ENCODE assay signal across 16 cellular contexts in the genomic region with DNA sequence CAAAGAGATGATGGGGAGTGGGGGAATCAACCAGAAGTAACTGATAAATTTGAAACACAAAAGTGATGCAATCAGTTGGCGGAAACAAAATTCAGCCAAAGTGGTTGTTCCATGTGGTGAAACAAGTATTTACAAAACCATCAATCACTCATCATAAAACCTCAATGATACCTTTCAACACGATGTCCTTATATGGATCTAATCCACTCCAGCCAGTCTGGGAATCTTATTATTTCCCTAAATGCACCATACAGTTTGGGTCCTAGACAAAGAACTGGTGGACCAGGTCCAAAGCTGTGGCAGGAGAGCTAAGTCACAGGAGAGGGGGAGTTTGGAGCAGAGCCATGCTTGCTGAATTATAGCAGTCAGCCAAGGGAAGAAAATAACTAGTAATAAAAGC.
DNase-seq lines count a peak whose midpoint lies in the region; ATAC-seq and TF ChIP-seq lines count a peak whose summit lies in the region.
"Had no signal": no experiment of that assay in that cellular context is flagged by ENCODE, and none has a peak within 500 bp of the region (broad histone marks: within the 10 kb centered on the region; RNA-seq: fewer than 3 reads in every experiment).

No MANE protein-coding gene starts in this region.

- H4K20me1 ChIP-seq in fibroblast of lung (ENCODE audit: control insufficient read depth, extremely low read depth, insufficient read depth, low read length), result no peaks in the 10 kb centered on the region

- H3K36me3 ChIP-seq in right atrium auricular region (no peaks in the 10 kb centered on the region), fibroblast of lung (ENCODE audit: control insufficient read depth, insufficient read depth, low read length) (no peaks in the 10 kb centered on the region), aorta (ENCODE audit: control insufficient read depth in 1 of 2, insufficient read depth in 2 of 2, low read length in 1 of 2) (no peaks in the 10 kb centered on the region), spleen (no peaks in the 10 kb centered on the region)
- H3K36me3 ChIP-seq: cardiac muscle cell, esophagus squamous epithelium, MG63, neutrophil had no signal

- WGBS in right cardiac atrium, result 48% methylated on average over 2 of the region's 2 CpGs
- WGBS in aorta, 2 donors, result 14 to 30% methylated on average over 2 of the region's 2 CpGs
- WGBS in spleen, 5 donors, result 57 to 81% (median 62%) methylated on average over 2 of the region's 2 CpGs

- no peak overlapping the region for H3K27ac ChIP-seq in right cardiac atrium (ENCODE audit: low read length)
- no peak overlapping the region for H3K27ac ChIP-seq in right atrium auricular region
- no peak overlapping the region for H3K27ac ChIP-seq in fibroblast of lung (ENCODE audit: insufficient read depth, low read length)
- no peak overlapping the region for H3K27ac ChIP-seq in aorta (ENCODE audit: low read depth in 1 of 2, low read length in 2 of 2)
- no peak overlapping the region for H3K27ac ChIP-seq in spleen
- H3K27ac ChIP-seq: cardiac muscle cell, esophagus squamous epithelium, neutrophil had no signal

- H3K9me3 ChIP-seq in right cardiac atrium (ENCODE audit: control insufficient read depth, low read length), result no peaks in the 10 kb centered on the region
- H3K9me3 ChIP-seq in right atrium auricular region, result no peaks in the 10 kb centered on the region
- H3K9me3 ChIP-seq in fibroblast of lung (ENCODE audit: control insufficient read depth, insufficient read depth, low read depth, low read length), result no peaks in the 10 kb centered on the region
- H3K9me3 ChIP-seq in aorta (ENCODE audit: control insufficient read depth, low read length), result no peaks in the 10 kb centered on the region
- H3K9me3 ChIP-seq in spleen, result no peaks in the 10 kb centered on the region
- H3K9me3 ChIP-seq: esophagus squamous epithelium, MG63, neutrophil had no signal

- H3K4me1 ChIP-seq in right cardiac atrium (ENCODE audit: control insufficient read depth, insufficient read depth, low read length) (no peaks in the 10 kb centered on the region), right atrium auricular region (peaks cover 0 to 8% of the 10 kb centered on the region in 2 donors), fibroblast of lung (ENCODE audit: control insufficient read depth, extremely low read depth, insufficient read depth, low read length) (no peaks in the 10 kb centered on the region), aorta (ENCODE audit: control insufficient read depth in 1 of 2, insufficient read depth in 2 of 2, low read length in 2 of 2) (peaks cover 3 to 4% of the 10 kb centered on the region in 2 donors), spleen (no peaks in the 10 kb centered on the region)

- peak; percentile 9 to 37 (median 29) for DNase-seq in right cardiac atrium
- no peak for DNase-seq in right atrium auricular region (ENCODE audit: low spot score)
- peak; percentile 85 for DNase-seq in NCI-H345 (lab: John Stamatoyannopoulos, UW)
- DNase-seq in fibroblast of lung (ENCODE audit: low read depth in 2 of 2), result peak; percentile 51 to 73
- DNase-seq in aorta, result peak in 1 of 2 donors; percentile 55
- DNase-seq in HCEC 1CT, result no peak
- no peak for DNase-seq in spleen
- DNase-seq in AML-193 (lab: John Stamatoyannopoulos, UW), result no peak
- DNase-seq: activated B cell treated with CpG ODN at 0.5 μM for 24 hours; activated T-cell treated with anti-CD3 and anti-CD28 coated beads, Interleukin-2, amount 50 U/mL, for 72 hours; esophagus squamous epithelium; MG63; Right ventricle myocardium superior; stimulated activated naive CD4-positive, alpha-beta T cell had no signal

- H3K27me3 ChIP-seq in right cardiac atrium (ENCODE audit: control insufficient read depth, insufficient read depth) (no peaks in the 10 kb centered on the region), right atrium auricular region (no peaks in the 10 kb centered on the region), fibroblast of lung (ENCODE audit: control insufficient read depth, insufficient read depth, low read length) (no peaks in the 10 kb centered on the region), aorta (ENCODE audit: control insufficient read depth in 1 of 2, insufficient read depth in 2 of 2, low read length in 1 of 2) (no peaks in the 10 kb centered on the region), spleen (replicated peaks in 1 of 7) (no peaks in the 10 kb centered on the region)
- H3K27me3 ChIP-seq: cardiac muscle cell, esophagus squamous epithelium, MG63, neutrophil had no signal

- intact Hi-C loops in right cardiac atrium (cut with DNase I) (no loop called here), aorta (cut with DNase I) (no loop called here), spleen (cut with DNase I; ENCODE audit: low total_unique reads) (no loop called here)

- H3K9ac ChIP-seq in fibroblast of lung (ENCODE audit: insufficient read depth, low read length), result no peak overlapping the region

- no peak overlapping the region for H2AFZ ChIP-seq in fibroblast of lung (ENCODE audit: low read length)

- no peak for TF ChIP-seq POLR2A in spleen (IDR thresholded peaks at IDR 0.05)

- no peak overlapping the region for H3K4me2 ChIP-seq in fibroblast of lung (ENCODE audit: extremely low read depth, insufficient read depth, low read length)

- H3K79me2 ChIP-seq in fibroblast of lung (ENCODE audit: control insufficient read depth, insufficient read depth, low read length), result no peaks in the 10 kb centered on the region

- H3K4me3 ChIP-seq in right cardiac atrium (ENCODE audit: low read length), result no peak overlapping the region
- no peak overlapping the region for H3K4me3 ChIP-seq in right atrium auricular region
- no peak overlapping the region for H3K4me3 ChIP-seq in fibroblast of lung (replicated peaks in 1 of 4; ENCODE audit: control extremely low read depth in 1 of 4, insufficient read depth in 1 of 4, low read depth in 3 of 4, low read length in 4 of 4)
- no peak overlapping the region for H3K4me3 ChIP-seq in aorta (ENCODE audit: low read length in 2 of 2)
- H3K4me3 ChIP-seq in spleen, result no peak overlapping the region
- H3K4me3 ChIP-seq: cardiac muscle cell, esophagus squamous epithelium, MG63 had no signal

- no peak for TF ChIP-seq CTCF in right atrium auricular region (IDR thresholded peaks at IDR 0.05)
- TF ChIP-seq CTCF in fibroblast of lung (conservative IDR thresholded peaks at IDR 0.05 in 1 of 2, IDR thresholded peaks at IDR 0.05 in 1 of 2; ENCODE audit: low read depth in 1 of 2, low read length in 2 of 2), result no peak
- no peak for TF ChIP-seq CTCF in spleen (IDR thresholded peaks at IDR 0.05 in 8 of 11, conservative IDR thresholded peaks at IDR 0.05 in 3 of 11)

- peak in 1 of 2 donors; percentile 50 for ATAC-seq in right cardiac atrium
- ATAC-seq in aorta (ENCODE audit: low FRiP score), result peak; percentile 65
- ATAC-seq: activated T-cell treated with anti-CD3 and anti-CD28 coated beads, Interleukin-2, amount 50 U/mL, for 72 hours had no signal

Comparison
In these comparisons a context has a peak if more than half of its experiments do, and no peak if none do; other contexts are left out.
1. DNase-seq: peak in right cardiac atrium (3 of 3), NCI-H345 (single experiment) and fibroblast of lung (2 of 2); none in right atrium auricular region (single experiment), HCEC 1CT (single experiment), spleen (single experiment) and AML-193 (0 of 2).